Comparison of ENCODE assay signal across 11 cellular contexts in the genomic region with DNA sequence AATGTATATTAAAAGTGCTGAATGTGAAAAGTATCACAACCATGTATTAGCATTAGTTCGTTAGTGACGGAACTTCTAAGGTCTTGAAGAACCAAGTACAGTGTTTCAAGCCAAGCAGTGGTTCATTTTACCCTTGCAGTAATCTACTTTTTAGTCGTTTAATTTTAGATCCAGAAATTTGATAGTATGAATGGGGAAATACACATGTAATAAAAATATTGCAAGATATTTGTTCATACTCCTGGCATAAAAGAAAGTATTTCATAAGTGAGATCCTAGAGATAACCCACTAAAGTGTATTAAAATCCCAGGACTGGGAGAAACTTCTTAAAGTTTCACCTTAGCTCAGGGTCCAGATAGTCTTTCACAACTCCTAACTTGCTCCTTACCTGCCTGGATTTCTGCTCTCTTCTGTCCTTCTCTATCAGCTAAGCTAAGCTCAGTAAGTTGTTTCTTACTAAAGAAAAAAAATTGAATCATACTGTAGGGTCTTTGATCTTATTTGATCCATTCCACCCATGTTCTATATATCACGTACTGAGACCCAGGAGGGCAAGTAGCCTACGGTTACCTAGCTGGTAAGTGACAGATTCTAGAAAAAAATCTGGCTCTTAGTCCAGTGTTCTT. TPM values are rescaled to one million over a fixed set of nuclear protein-coding genes. Genes with fewer than 3 reads are reported as not detected.
DNase-seq lines count a peak whose midpoint lies in the region; ATAC-seq and TF ChIP-seq lines count a peak whose summit lies in the region.
"Had no signal": no experiment of that assay in that cellular context is flagged by ENCODE, and none has a peak within 500 bp of the region (broad histone marks: within the 10 kb centered on the region; RNA-seq: fewer than 3 reads in every experiment).

No MANE protein-coding gene starts in this region.

- no peak overlapping the region for H3K4me2 ChIP-seq in H9 (ENCODE audit: insufficient read depth, insufficient read length, low read length)

- no peaks in the 10 kb centered on the region for H3K79me1 ChIP-seq in H9 (ENCODE audit: insufficient read depth, low read depth, low read length, poor library complexity, severe bottlenecking)

- H3K27me3 ChIP-seq in cardiac muscle cell, result no peaks in the 10 kb centered on the region
- no peaks in the 10 kb centered on the region for H3K27me3 ChIP-seq in lower lobe of right lung (ENCODE audit: low read depth)
- no peaks in the 10 kb centered on the region for H3K27me3 ChIP-seq in H9 (ENCODE audit: insufficient read depth, low read length)

- H4K91ac ChIP-seq in H9 (ENCODE audit: insufficient read length, low read depth, low read length), result no peak overlapping the region

- H2BK5ac ChIP-seq in H9 (ENCODE audit: insufficient read length, low read length), result no peak overlapping the region

- no peak overlapping the region for H2AFZ ChIP-seq in H9 (ENCODE audit: low read length)

- H3K18ac ChIP-seq in H9 (ENCODE audit: insufficient read length, low read depth, low read length), result no peak overlapping the region

- H3K79me2 ChIP-seq in H9 (ENCODE audit: insufficient read depth, low read length), result no peaks in the 10 kb centered on the region

- no peak overlapping the region for H4K8ac ChIP-seq in H9 (replicated peaks; ENCODE audit: insufficient read length, low read depth, low read length)

- intact Hi-C loops in Right ventricle myocardium inferior (cut with DNase I) (loop anchor here (2.0 to 10.0 kb wide), 4 partner anchors 101 to 377 kb away; a partner anchor contains a TSS), lower lobe of right lung (cut with DNase I) (no loop called here)

- H3K4me1 ChIP-seq in cardiac muscle cell (ENCODE audit: low read depth), result peaks cover 10% of the 10 kb centered on the region
- peaks cover 21% of the 10 kb centered on the region for H3K4me1 ChIP-seq in lower lobe of right lung
- no peaks in the 10 kb centered on the region for H3K4me1 ChIP-seq in H9 (ENCODE audit: insufficient read depth, low read length)

- peaks cover 4% of the 10 kb centered on the region for H3K23me2 ChIP-seq in H9 (ENCODE audit: insufficient read length, low read depth, low read length, poor library complexity, severe bottlenecking)

- peak overlapping the region; percentile 89 for H3K4me3 Mint-ChIP-seq in type B pancreatic cell
- no peak overlapping the region for H3K4me3 Mint-ChIP-seq in stimulated activated naive B cell treated with anti-CD40 and anti-IgM and Interleukin-4, amounts not matched to agents 10 μg/mL and 1 μg/mL and 100 μg/mL, for 72 hours
- H3K4me3 Mint-ChIP-seq in H9, result peak overlapping the region in 1 of 2 experiments; percentile 89; a peak in 2 of 5 replicates

- no peak overlapping the region for H3K56ac ChIP-seq in H9 (ENCODE audit: insufficient read length, low read depth, low read length)

- no peak overlapping the region for H2BK15ac ChIP-seq in H9 (ENCODE audit: low read depth, low read length)

- no peak overlapping the region for H3K23ac ChIP-seq in H9 (ENCODE audit: insufficient read length, low read depth, low read length)

- H4K5ac ChIP-seq in H9 (ENCODE audit: insufficient read length, low read depth, low read length), result no peak overlapping the region

- H2BK120ac ChIP-seq in H9 (ENCODE audit: low read depth, low read length, poor library complexity, severe bottlenecking), result no peak overlapping the region

- TF ChIP-seq CTCF in cardiac muscle cell (IDR thresholded peaks at IDR 0.05; ENCODE audit: low read depth, low read length) (no peak), astrocyte of the spinal cord (IDR thresholded peaks at IDR 0.05; ENCODE audit: low read depth, low read length) (no peak), lower lobe of right lung (IDR thresholded peaks at IDR 0.05) (no peak), type B pancreatic cell (conservative IDR thresholded peaks at IDR 0.05) (no peak), H9 (conservative IDR thresholded peaks at IDR 0.05) (no peak)

- H3K36me3 ChIP-seq in cardiac muscle cell (peaks cover 14% of the 10 kb centered on the region), lower lobe of right lung (peaks cover 25% of the 10 kb centered on the region)

- H2BK12ac ChIP-seq in H9 (ENCODE audit: insufficient read length, low read depth, low read length), result no peak overlapping the region

- DNase-seq in cardiac muscle cell (ENCODE audit: low read depth in 1 of 2, low spot score in 1 of 2) (no peak), Right ventricle myocardium inferior (ENCODE audit: missing footprints) (no peak), astrocyte of the spinal cord (ENCODE audit: low read depth, low spot score) (peak; percentile 18), lower lobe of right lung (no peak), type B pancreatic cell (ENCODE audit: extremely low spot score, unreplicated experiment) (no peak), H9 (no peak)
- no peak for DNase-seq in stimulated activated naive B cell treated with anti-CD40 and anti-IgM and Interleukin-4, amounts not matched to agents 10 μg/mL and 1 μg/mL and 100 μg/mL, for 72 hours
- DNase-seq: head of caudate nucleus; stimulated activated CD4-positive, alpha-beta T cell treated with anti-CD3 and anti-CD28 coated beads, Interleukin-15, amount 100 ng/mL, for 24 hours had no signal

- H3K4me1 Mint-ChIP-seq in type B pancreatic cell (ENCODE audit: unreplicated experiment), result peaks cover 14% of the 10 kb centered on the region
- H3K4me1 Mint-ChIP-seq in stimulated activated naive B cell treated with anti-CD40 and anti-IgM and Interleukin-4, amounts not matched to agents 10 μg/mL and 1 μg/mL and 100 μg/mL, for 72 hours, result peaks cover 8 to 10% of the 10 kb centered on the region in 2 donors
- H3K4me1 Mint-ChIP-seq in H9, result no peaks in the 10 kb centered on the region

- ATAC-seq in Right ventricle myocardium inferior (no peak), lower lobe of right lung (no peak), GM21576 (IDR thresholded peaks at IDR 0.05; ENCODE audit: unreplicated experiment) (no peak)
- ATAC-seq in stimulated activated naive B cell treated with anti-CD40 and anti-IgM and Interleukin-4, amounts not matched to agents 10 μg/mL and 1 μg/mL and 100 μg/mL, for 72 hours (replicated peaks), result no peak

- H2AK5ac ChIP-seq in H9 (ENCODE audit: insufficient read length, low read length), result no peak overlapping the region

- no CpG with 5 or more reads among the region's 5 CpGs for WGBS in H9 (ENCODE audit: extremely low coverage, insufficient read length, low lambda C conversion rate)

- peaks cover 4% of the 10 kb centered on the region for H3K9me3 Mint-ChIP-seq in type B pancreatic cell
- H3K9me3 Mint-ChIP-seq in stimulated activated naive B cell treated with anti-CD40 and anti-IgM and Interleukin-4, amounts not matched to agents 10 μg/mL and 1 μg/mL and 100 μg/mL, for 72 hours, result no peaks in the 10 kb centered on the region
- no peaks in the 10 kb centered on the region for H3K9me3 Mint-ChIP-seq in H9

- H3T11ph ChIP-seq in H9 (ENCODE audit: low read length), result no peak overlapping the region

- H4K20me1 ChIP-seq in H9 (ENCODE audit: control insufficient read depth, insufficient read depth, insufficient read length), result no peaks in the 10 kb centered on the region

- in situ Hi-C loops in astrocyte of the spinal cord (cut with HindIII; ENCODE audit: low sequenced_read_pairs), result no loop called here

- H3K9ac ChIP-seq in H9 (ENCODE audit: extremely low read depth, insufficient read length, low read length), result no peak overlapping the region

- no peak overlapping the region for H2BK20ac ChIP-seq in H9 (ENCODE audit: low read depth, low read length, poor library complexity, severe bottlenecking)

- H3K9me3 ChIP-seq in cardiac muscle cell (ENCODE audit: low read depth), result no peaks in the 10 kb centered on the region
- no peaks in the 10 kb centered on the region for H3K9me3 ChIP-seq in lower lobe of right lung
- no peaks in the 10 kb centered on the region for H3K9me3 ChIP-seq in H9 (ENCODE audit: control insufficient read depth, low read depth, low read length)
- H3K9me3 ChIP-seq: BLaER1 had no signal

- H3K27ac Mint-ChIP-seq in type B pancreatic cell (peak overlapping the region; percentile 11), H9 (0 out of 7 replicates have a peak overlapping the region, but pooled peaks of 1 of the 3 experiments have one; percentile 57)
- no peak overlapping the region for H3K27ac Mint-ChIP-seq in stimulated activated naive B cell treated with anti-CD40 and anti-IgM and Interleukin-4, amounts not matched to agents 10 μg/mL and 1 μg/mL and 100 μg/mL, for 72 hours

- no peak overlapping the region for H3K14ac ChIP-seq in H9 (ENCODE audit: insufficient read depth, low read length)

- H3K27me3 Mint-ChIP-seq in type B pancreatic cell (no peaks in the 10 kb centered on the region), H9 (ENCODE audit: low read depth) (no peaks in the 10 kb centered on the region)
- H3K27me3 Mint-ChIP-seq in stimulated activated naive B cell treated with anti-CD40 and anti-IgM and Interleukin-4, amounts not matched to agents 10 μg/mL and 1 μg/mL and 100 μg/mL, for 72 hours, result no peaks in the 10 kb centered on the region

- H3K27ac ChIP-seq in cardiac muscle cell (no peak overlapping the region), lower lobe of right lung (no peak overlapping the region), H9 (ENCODE audit: insufficient read length, low read depth, low read length) (no peak overlapping the region)
- H3K27ac ChIP-seq: BLaER1 had no signal

- H3K4ac ChIP-seq in H9 (ENCODE audit: low read depth, low read length), result no peak overlapping the region

- peaks cover 8% of the 10 kb centered on the region for H3K36me3 Mint-ChIP-seq in type B pancreatic cell
- peaks cover 14 to 20% of the 10 kb centered on the region in 2 donors for H3K36me3 Mint-ChIP-seq in stimulated activated naive B cell treated with anti-CD40 and anti-IgM and Interleukin-4, amounts not matched to agents 10 μg/mL and 1 μg/mL and 100 μg/mL, for 72 hours
- peaks cover 0 to 10% (median 1%) of the 10 kb centered on the region in 3 experiments; a peak in 5 of 7 replicates for H3K36me3 Mint-ChIP-seq in H9 (ENCODE audit: insufficient read depth in 1 of 3, low read depth in 3 of 3)

- peak overlapping the region; percentile 67 for H3K4me3 ChIP-seq in cardiac muscle cell
- peak overlapping the region; percentile 79 for H3K4me3 ChIP-seq in astrocyte of the spinal cord (ENCODE audit: low read depth, low read length)
- H3K4me3 ChIP-seq in lower lobe of right lung, result peak overlapping the region; percentile 83

RNA-seq across cellular contexts. Expression of a gene that starts 1.5 kb away (rescaled TPM):
- total RNA-seq in cardiac muscle cell (27.6 and 44.2 TPM in 2 replicates), Right ventricle myocardium inferior (113 TPM), lower lobe of right lung (81.3 TPM), type B pancreatic cell (ENCODE audit: low replicate concordance) (23.0 and 33.9 TPM in 2 replicates), H9 (2021) (30.6 and 31.3 TPM in 2 replicates)
- polyA plus RNA-seq in cardiac muscle cell, result 35.9 and 36.6 TPM in 2 replicates

RNA-seq across cellular contexts. Expression of a gene that starts 17.7 kb away (rescaled TPM):
- 19.2 and 22.5 TPM in 2 replicates for total RNA-seq in cardiac muscle cell
- polyA plus RNA-seq in cardiac muscle cell, result 12.8 and 17.4 TPM in 2 replicates
- 7.7 TPM for total RNA-seq in Right ventricle myocardium inferior
- total RNA-seq in lower lobe of right lung, result 5.3 TPM
- 10.1 and 12.4 TPM in 2 replicates for total RNA-seq in type B pancreatic cell (ENCODE audit: low replicate concordance)
- 10.8 TPM in 2 replicates for total RNA-seq in H9 (2021)

RNA-seq across cellular contexts. Expression of a gene that starts 17.8 kb away (rescaled TPM):
- 63.1 and 69.1 TPM in 2 replicates for total RNA-seq in cardiac muscle cell
- polyA plus RNA-seq in cardiac muscle cell, result 20.4 and 26.2 TPM in 2 replicates
- 55.8 TPM for total RNA-seq in Right ventricle myocardium inferior
- total RNA-seq in lower lobe of right lung, result 49.1 TPM
- total RNA-seq in type B pancreatic cell (ENCODE audit: low replicate concordance), result 35.7 and 37.2 TPM in 2 replicates
- total RNA-seq in H9 (2021), result 20.2 and 21.8 TPM in 2 replicates
